20 cellular contexts compared by ENCODE assay signal in the genomic region with DNA sequence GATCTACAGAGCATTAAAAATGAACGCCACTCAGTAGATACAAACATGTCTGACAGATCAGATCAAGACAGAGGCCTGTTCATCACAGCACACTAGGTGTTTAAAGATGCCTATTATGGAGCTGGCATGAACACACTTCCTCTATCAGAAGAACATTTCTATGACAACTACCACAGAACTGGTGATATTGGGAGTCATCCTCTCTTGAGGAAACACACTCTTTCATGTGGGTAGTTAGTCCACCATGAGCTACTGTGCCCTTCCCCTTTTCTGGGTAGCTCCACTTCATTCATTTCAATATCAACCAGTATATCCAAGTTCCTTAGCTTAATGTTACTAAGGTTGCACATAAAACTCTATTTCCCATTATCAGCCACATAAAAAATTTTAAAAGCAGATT.
A peak's percentile ranks its signal among the peaks of the same experiment; 100 is the strongest.
DNase-seq lines count a peak whose midpoint lies in the region; ATAC-seq lines count a peak whose summit lies in the region.
"Had no signal": no experiment of that assay in that cellular context is flagged by ENCODE, and none has a peak within 500 bp of the region (broad histone marks: within the 10 kb centered on the region; RNA-seq: fewer than 3 reads in every experiment).

No MANE protein-coding gene starts in this region.

- no peaks in the 10 kb centered on the region for H3K36me3 Mint-ChIP-seq in stimulated activated naive B cell treated with anti-CD40 and anti-IgM and Interleukin-4, amounts not matched to agents 10 μg/mL and 1 μg/mL and 100 μg/mL, for 72 hours
- no peaks in the 10 kb centered on the region for H3K36me3 Mint-ChIP-seq in activated naive CD8-positive, alpha-beta T cell treated with anti-CD3 and anti-CD28 coated beads, Interleukin-2, amount 50 U/mL, for 24 hours (ENCODE audit: low read depth)
- H3K36me3 Mint-ChIP-seq: CD4-positive, alpha-beta memory T cell; T-cell had no signal

- H3K9me3 Mint-ChIP-seq in stimulated activated naive B cell treated with anti-CD40 and anti-IgM and Interleukin-4, amounts not matched to agents 10 μg/mL and 1 μg/mL and 100 μg/mL, for 72 hours: no peaks in the 10 kb centered on the region
- no peaks in the 10 kb centered on the region for H3K9me3 Mint-ChIP-seq in activated naive CD8-positive, alpha-beta T cell treated with anti-CD3 and anti-CD28 coated beads, Interleukin-2, amount 50 U/mL, for 24 hours
- H3K9me3 Mint-ChIP-seq: HFFc6, T-cell had no signal

- peak; percentile 34 to 52 for ATAC-seq in stimulated activated naive B cell treated with anti-CD40 and anti-IgM and Interleukin-4, amounts not matched to agents 10 μg/mL and 1 μg/mL and 100 μg/mL, for 72 hours (replicated peaks)
- ATAC-seq in activated naive CD8-positive, alpha-beta T cell treated with anti-CD3 and anti-CD28 coated beads, Interleukin-2, amount 50 U/mL, for 24 hours: no peak
- ATAC-seq in GM21619 (IDR thresholded peaks at IDR 0.05; ENCODE audit: unreplicated experiment): no peak
- ATAC-seq: GM12878, PC-3, T-cell had no signal

- H3K27ac Mint-ChIP-seq in stimulated activated naive B cell treated with anti-CD40 and anti-IgM and Interleukin-4, amounts not matched to agents 10 μg/mL and 1 μg/mL and 100 μg/mL, for 72 hours: no peak overlapping the region
- H3K27ac Mint-ChIP-seq in activated naive CD8-positive, alpha-beta T cell treated with anti-CD3 and anti-CD28 coated beads, Interleukin-2, amount 50 U/mL, for 24 hours: no peak overlapping the region
- H3K27ac Mint-ChIP-seq: CD4-positive, alpha-beta memory T cell; HFFc6; T-cell had no signal

- DNase-seq in SKM-1 treated with dmso at 0.1 percent for 144 hours (lab: John Stamatoyannopoulos, UW; ENCODE audit: unreplicated experiment) (peak; percentile 17), SKM-1 (lab: John Stamatoyannopoulos, UW; ENCODE audit: unreplicated experiment) (no peak), Kasumi-1 (lab: John Stamatoyannopoulos, UW) (peak; percentile 36 to 39), OCI-M1 (lab: John Stamatoyannopoulos, UW) (peak; percentile 24), NCI-H2171 (lab: John Stamatoyannopoulos, UW) (no peak)
- no peak for DNase-seq in stimulated activated naive B cell treated with anti-CD40 and anti-IgM and Interleukin-4, amounts not matched to agents 10 μg/mL and 1 μg/mL and 100 μg/mL, for 72 hours
- DNase-seq in activated naive CD8-positive, alpha-beta T cell treated with anti-CD3 and anti-CD28 coated beads, Interleukin-2, amount 50 U/mL, for 24 hours: no peak
- DNase-seq: CD4-positive, alpha-beta memory T cell; COR-L47; DMS53; GOT3; HFFc6; NCI-H2029 treated with DMSO at 0.1 percent for 48 hours; NCI-H2227 treated with DMSO at 0.1 percent for 48 hours; NCI-H526 treated with DMSO at 0.1 percent for 48 hours; PC-3; SK-N-SH; T-cell had no signal

- peaks cover 0 to 21% of the 10 kb centered on the region in 2 donors for H3K27me3 Mint-ChIP-seq in stimulated activated naive B cell treated with anti-CD40 and anti-IgM and Interleukin-4, amounts not matched to agents 10 μg/mL and 1 μg/mL and 100 μg/mL, for 72 hours
- H3K27me3 Mint-ChIP-seq in activated naive CD8-positive, alpha-beta T cell treated with anti-CD3 and anti-CD28 coated beads, Interleukin-2, amount 50 U/mL, for 24 hours: peaks cover 2% of the 10 kb centered on the region

- no peak overlapping the region for H3K4me3 Mint-ChIP-seq in stimulated activated naive B cell treated with anti-CD40 and anti-IgM and Interleukin-4, amounts not matched to agents 10 μg/mL and 1 μg/mL and 100 μg/mL, for 72 hours
- no peak overlapping the region for H3K4me3 Mint-ChIP-seq in activated naive CD8-positive, alpha-beta T cell treated with anti-CD3 and anti-CD28 coated beads, Interleukin-2, amount 50 U/mL, for 24 hours
- H3K4me3 Mint-ChIP-seq: CD4-positive, alpha-beta memory T cell; HFFc6; T-cell had no signal

- H3K4me1 Mint-ChIP-seq in stimulated activated naive B cell treated with anti-CD40 and anti-IgM and Interleukin-4, amounts not matched to agents 10 μg/mL and 1 μg/mL and 100 μg/mL, for 72 hours: no peaks in the 10 kb centered on the region
- H3K4me1 Mint-ChIP-seq in activated naive CD8-positive, alpha-beta T cell treated with anti-CD3 and anti-CD28 coated beads, Interleukin-2, amount 50 U/mL, for 24 hours: no peaks in the 10 kb centered on the region
- H3K4me1 Mint-ChIP-seq: CD4-positive, alpha-beta memory T cell had no signal

Comparison
In these comparisons a context has a peak if more than half of its experiments do, and no peak if none do; other contexts are left out.
1. DNase-seq: peak in SKM-1 treated with dmso at 0.1 percent for 144 hours (single experiment), Kasumi-1 (2 of 2) and OCI-M1 (single experiment); none in SKM-1 (single experiment), stimulated activated naive B cell treated with anti-CD40 and anti-IgM and Interleukin-4, amounts not matched to agents 10 μg/mL and 1 μg/mL and 100 μg/mL, for 72 hours (single experiment), activated naive CD8-positive, alpha-beta T cell treated with anti-CD3 and anti-CD28 coated beads, Interleukin-2, amount 50 U/mL, for 24 hours (single experiment) and NCI-H2171 (single experiment).
2. ATAC-seq: peak in stimulated activated naive B cell treated with anti-CD40 and anti-IgM and Interleukin-4, amounts not matched to agents 10 μg/mL and 1 μg/mL and 100 μg/mL, for 72 hours (2 of 2); none in activated naive CD8-positive, alpha-beta T cell treated with anti-CD3 and anti-CD28 coated beads, Interleukin-2, amount 50 U/mL, for 24 hours (single experiment) and GM21619 (single experiment).